ENCODE assay signal across 8 cellular contexts in the genomic region with DNA sequence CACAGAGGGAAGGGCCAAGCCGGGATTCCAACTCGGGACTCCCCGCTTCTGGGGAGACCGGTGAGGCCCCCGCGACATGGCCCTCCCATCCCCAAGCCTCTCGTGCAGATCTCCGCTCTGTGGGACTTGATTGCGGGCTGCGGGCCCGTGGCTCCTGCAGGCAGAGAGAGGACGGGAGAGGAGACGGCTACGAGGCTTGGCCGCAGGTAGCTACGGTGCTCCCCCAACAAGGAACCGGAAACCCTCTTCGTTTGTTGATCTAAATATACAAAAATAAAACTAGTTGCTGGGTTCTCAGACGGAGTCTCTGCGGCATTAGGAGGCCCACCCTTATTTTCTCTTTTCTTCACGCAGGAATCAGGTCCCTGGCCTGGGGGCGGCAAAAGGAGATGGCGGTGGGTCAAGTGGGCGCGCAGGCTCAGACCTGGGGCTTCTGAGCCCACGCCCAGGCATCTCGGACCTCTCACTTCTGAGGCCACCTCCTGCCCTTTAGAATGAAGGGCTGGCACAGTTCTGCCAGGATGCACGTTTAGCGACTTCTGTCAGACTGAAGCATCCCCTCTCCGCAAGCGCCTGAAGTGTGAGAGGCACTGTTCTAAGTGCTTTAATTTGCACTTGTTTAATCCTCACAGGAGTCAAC. TPM values are rescaled to one million over a fixed set of nuclear protein-coding genes. Genes with fewer than 3 reads are reported as not detected.
DNase-seq lines count a peak whose midpoint lies in the region; ATAC-seq and TF ChIP-seq lines count a peak whose summit lies in the region.

No MANE protein-coding gene starts in this region.

- no peaks in the 10 kb centered on the region for H3K27me3 ChIP-seq in ACC112 (ENCODE audit: insufficient read depth, low read length)
- H3K27me3 ChIP-seq in endocrine pancreas (ENCODE audit: control insufficient read depth, insufficient read depth, low read length), result no peaks in the 10 kb centered on the region

- peak overlapping the region; percentile 95 for H3K4me3 ChIP-seq in ACC112 (ENCODE audit: low read depth, low read length)
- H3K4me3 ChIP-seq in endocrine pancreas (ENCODE audit: control insufficient read depth, insufficient read depth, low read length), result peak overlapping the region; percentile 22

- CTCF ChIA-PET in activated B cell treated with CpG ODN at 0.5 μM for 24 hours (lab: Charles Lee), result interaction anchor here (1.3 to 2.7 kb wide), 4 partner anchors 28 to 52 kb away, joined by 4 to 12 read pairs (median 6); no protein-coding TSS in a partner anchor

- no peaks in the 10 kb centered on the region for H3K9me3 ChIP-seq in endocrine pancreas (ENCODE audit: control insufficient read depth, low read length)

- H3K4me3 Mint-ChIP-seq in activated B cell treated with CpG ODN at 0.5 μM for 24 hours (peak overlapping the region; percentile 95), natural killer cell (peak overlapping the region; percentile 95)

- H3K9ac ChIP-seq in endocrine pancreas (ENCODE audit: control insufficient read depth, insufficient read depth, low read length), result peak overlapping the region; percentile 78

- H3K4me1 ChIP-seq in ACC112 (ENCODE audit: control insufficient read depth, insufficient read depth, low read length, unreplicated experiment) (peaks cover 9% of the 10 kb centered on the region), endocrine pancreas (ENCODE audit: control insufficient read depth, insufficient read depth, low read length) (no peaks in the 10 kb centered on the region)

- H3K4me1 Mint-ChIP-seq in activated B cell treated with CpG ODN at 0.5 μM for 24 hours (peaks cover 58% of the 10 kb centered on the region), natural killer cell (peaks cover 27 to 28% of the 10 kb centered on the region in 2 donors)

- H3K79me2 ChIP-seq in ACC112 (ENCODE audit: control insufficient read depth, insufficient read depth, low read length, unreplicated experiment), result peaks cover 28% of the 10 kb centered on the region

- intact Hi-C loops in activated B cell treated with CpG ODN at 0.5 μM for 24 hours (cut with micrococcal nuclease), result loop anchor here (2.0 to 5.0 kb wide), 3 partner anchors 162 to 498 kb away; a partner anchor contains a TSS
- intact Hi-C loops in natural killer cell (cut with micrococcal nuclease), result loop anchor here (2.0 kb wide), 1 partner anchor 28 kb away; no protein-coding TSS in a partner anchor

- peak overlapping the region; percentile 100 for H2AFZ ChIP-seq in ACC112 (ENCODE audit: low read length, unreplicated experiment)

- H3K27ac Mint-ChIP-seq in activated B cell treated with CpG ODN at 0.5 μM for 24 hours (peak overlapping the region; percentile 98), natural killer cell (peak overlapping the region; percentile 88 to 98)

- DNase-seq in activated B cell treated with CpG ODN at 0.5 μM for 24 hours, result peak; percentile 36
- DNase-seq in natural killer cell, result peak; percentile 46
- DNase-seq in NCI-H187 treated with DMSO at 0.1 percent for 48 hours (lab: John Stamatoyannopoulos, UW), result no peak
- no peak for DNase-seq in NK-92 treated with Interleukin-12 subunit alpha and Interleukin-12 subunit beta, amount 100 ng/mL, for 24 hours (lab: John Stamatoyannopoulos, UW)

- TF ChIP-seq CTCF in activated B cell treated with CpG ODN at 0.5 μM for 24 hours (IDR thresholded peaks at IDR 0.05) (no peak), natural killer cell (IDR thresholded peaks at IDR 0.05) (no peak)

- peak overlapping the region; percentile 69; the same call in 1 of the 2 replicates for H3K27ac ChIP-seq in ACC112 (ENCODE audit: low read depth, low read length)

- H3K27me3 Mint-ChIP-seq in activated B cell treated with CpG ODN at 0.5 μM for 24 hours (no peaks in the 10 kb centered on the region), natural killer cell (ENCODE audit: low read depth in 2 of 2) (no peaks in the 10 kb centered on the region)

- ATAC-seq in GM19043 (IDR thresholded peaks at IDR 0.05; ENCODE audit: low read depth, unreplicated experiment) (peak; percentile 15), HG03159 (IDR thresholded peaks at IDR 0.05; ENCODE audit: unreplicated experiment) (peak; percentile 35), activated B cell treated with CpG ODN at 0.5 μM for 24 hours (ENCODE audit: low read depth) (peak; percentile 21), natural killer cell (peak; percentile 26 to 40 (median 35))

- no peaks in the 10 kb centered on the region for H3K9me3 Mint-ChIP-seq in activated B cell treated with CpG ODN at 0.5 μM for 24 hours
- no peaks in the 10 kb centered on the region for H3K9me3 Mint-ChIP-seq in natural killer cell

- H3K36me3 Mint-ChIP-seq in activated B cell treated with CpG ODN at 0.5 μM for 24 hours (ENCODE audit: low read depth) (peaks cover 12% of the 10 kb centered on the region), natural killer cell (no peaks in the 10 kb centered on the region)

- no peaks in the 10 kb centered on the region for H3K36me3 ChIP-seq in ACC112 (ENCODE audit: insufficient read depth, low read length)
- H3K36me3 ChIP-seq in endocrine pancreas (ENCODE audit: control insufficient read depth, insufficient read depth, low read length), result no peaks in the 10 kb centered on the region

- POLR2A ChIA-PET in activated B cell treated with CpG ODN at 0.5 μM for 24 hours (lab: Charles Lee), result interaction anchor here (1.0 to 6.1 kb wide), 21 partner anchors 9 to 443 kb away, joined by 3 to 198 read pairs (median 5); a partner anchor contains a TSS

RNA-seq across cellular contexts. Expression of a gene that starts 10.9 kb away (rescaled TPM):
- total RNA-seq in activated B cell treated with CpG ODN at 0.5 μM for 24 hours (57.4 and 64.2 TPM in 2 replicates), natural killer cell (10 to 100 TPM; 22.5 to 31.3 (median 23.0) TPM)

Comparison
In these comparisons a context has a peak if more than half of its experiments do, and no peak if none do; other contexts are left out.
1. DNase-seq: peak in activated B cell treated with CpG ODN at 0.5 μM for 24 hours (single experiment) and natural killer cell (single experiment); none in NCI-H187 treated with DMSO at 0.1 percent for 48 hours (single experiment) and NK-92 treated with Interleukin-12 subunit alpha and Interleukin-12 subunit beta, amount 100 ng/mL, for 24 hours (single experiment).
2. Peak in every context shown above with its lines, with median percentiles within 50 percentile points of each other: ATAC-seq.